ENCODE assay signal across 10 cellular contexts in genomic region chr1:227901906-227902640, GRCh38. TPM values are rescaled to one million over a fixed set of nuclear protein-coding genes. Genes with fewer than 3 reads are reported as not detected.
A peak's percentile ranks its signal among the peaks of the same experiment; 100 is the strongest.
DNase-seq lines count a peak whose midpoint lies in the region; ATAC-seq and TF ChIP-seq lines count a peak whose summit lies in the region.
"Had no signal": no experiment of that assay in that cellular context is flagged by ENCODE, and none has a peak within 500 bp of the region (broad histone marks: within the 10 kb centered on the region; RNA-seq: fewer than 3 reads in every experiment).

No MANE protein-coding gene starts in this region.

- no peak overlapping the region for H3K27ac Mint-ChIP-seq in HFFc6

- DNase-seq in DMS 273 (lab: John Stamatoyannopoulos, UW; ENCODE audit: unreplicated experiment) (peak; percentile 58), HFFc6 (no peak), cerebellar cortex (ENCODE audit: low spot score) (peak; percentile 31), myocyte (ENCODE audit: low read depth) (peak; percentile 11), SHP77 treated with DMSO at 0.1 percent for 48 hours (lab: John Stamatoyannopoulos, UW) (no peak), KBM-7 (no peak), uterus (no peak)
- DNase-seq: NCI-H2029, T-cell had no signal

- H3K9me3 ChIP-seq in uterus, result no peaks in the 10 kb centered on the region

- no peaks in the 10 kb centered on the region for H3K27me3 ChIP-seq in uterus

- in situ Hi-C loops in KBM-7 (cut with MboI; ENCODE audit: low pct_unique_long_range_greater_than_20kb, low sequenced_read_pairs), result no loop called here

- no peak for ATAC-seq in GM18517 (IDR thresholded peaks at IDR 0.05; ENCODE audit: unreplicated experiment)
- ATAC-seq: T-cell had no signal

- no peaks in the 10 kb centered on the region for H3K9me3 Mint-ChIP-seq in HFFc6
- H3K9me3 Mint-ChIP-seq: T-cell had no signal

- no peaks in the 10 kb centered on the region for H3K36me3 Mint-ChIP-seq in HFFc6 (ENCODE audit: low read depth)
- H3K36me3 Mint-ChIP-seq: T-cell had no signal

- intact Hi-C loops in uterus (cut with DNase I; ENCODE audit: low total_unique reads), result no loop called here

- TF ChIP-seq POLR2A in uterus (IDR thresholded peaks at IDR 0.05), result no peak

- H3K4me3 Mint-ChIP-seq in HFFc6, result no peak overlapping the region
- H3K4me3 Mint-ChIP-seq: T-cell had no signal

- no peaks in the 10 kb centered on the region for H3K36me3 ChIP-seq in uterus

- no peak overlapping the region for H3K27ac ChIP-seq in uterus

- no peaks in the 10 kb centered on the region for H3K4me1 Mint-ChIP-seq in HFFc6 (ENCODE audit: low read depth)

- H3K4me3 ChIP-seq in uterus, result no peak overlapping the region

- H3K4me1 ChIP-seq in uterus, result no peaks in the 10 kb centered on the region

- peak; percentile 13; the same call in 1 of the 2 replicates for TF ChIP-seq CTCF in HFFc6 (IDR thresholded peaks at IDR 0.05)
- no peak for TF ChIP-seq CTCF in uterus (IDR thresholded peaks at IDR 0.05)

- H3K27me3 Mint-ChIP-seq in HFFc6 (ENCODE audit: insufficient read depth), result peaks cover 6% of the 10 kb centered on the region
- H3K27me3 Mint-ChIP-seq: T-cell had no signal

RNA-seq across cellular contexts. Expression of gene WNT9A, which starts 45.7 kb away (rescaled TPM):
- total RNA-seq in HFFc6 (2021; fragmentation: NEBNext Ultra II Directional; extraction: Animal tissue kit (Norgen Biotek cat#: 25700)), result under 1 TPM; 0.17 to 0.67 (median 0.57) TPM
- total RNA-seq in myocyte (6.5 and 10.6 TPM in 2 replicates), uterus (1 to 10 TPM in 3 of 4 donors, not detected in 1; 2.4 to 6.8 (median 4.4) TPM)
- 11.8 TPM for polyA plus RNA-seq in myocyte (2012)

Comparison
In these comparisons a context has a peak if more than half of its experiments do, and no peak if none do; other contexts are left out.
1. DNase-seq: peak in DMS 273 (single experiment), cerebellar cortex (single experiment) and myocyte (single experiment); none in HFFc6 (single experiment), SHP77 treated with DMSO at 0.1 percent for 48 hours (single experiment), KBM-7 (single experiment) and uterus (0 of 2).